ENCODE assay signal across 10 cellular contexts in the genomic region with DNA sequence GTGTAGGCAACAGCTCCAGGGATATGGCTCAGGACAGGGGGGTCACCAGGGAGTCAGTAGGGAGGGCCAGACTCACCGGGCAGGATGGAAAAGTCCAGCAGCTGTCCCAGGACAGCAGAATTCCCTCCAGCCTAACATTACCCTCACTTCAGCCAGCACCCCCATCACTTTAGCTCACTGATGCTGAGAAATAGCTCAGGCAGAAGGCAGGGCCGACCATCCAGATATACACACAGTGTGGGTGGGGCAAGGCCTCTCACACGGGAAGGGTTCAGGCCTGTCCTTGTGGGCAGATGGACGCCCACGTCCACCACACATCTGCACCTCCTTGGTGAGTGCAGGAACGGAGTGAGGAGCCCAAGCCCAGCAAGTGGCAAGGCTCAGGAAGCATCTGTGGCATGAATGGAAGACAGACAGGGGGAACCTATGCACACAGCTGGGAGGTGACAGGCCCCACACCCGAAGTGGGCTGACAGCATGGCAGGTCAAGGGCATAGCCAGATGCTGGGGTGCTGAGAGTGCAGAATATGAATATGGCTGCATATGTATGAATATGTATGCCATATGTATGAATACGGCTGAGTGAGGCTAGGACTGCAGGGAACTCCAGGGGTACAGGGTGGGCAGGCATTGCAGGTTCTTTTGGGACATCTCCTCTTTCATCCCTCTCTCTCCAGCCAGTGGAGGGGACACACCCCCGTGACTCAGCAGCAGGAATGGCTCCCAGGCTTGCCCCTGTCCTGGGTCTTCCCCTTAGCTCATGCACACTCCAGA. TPM values are rescaled to one million over a fixed set of nuclear protein-coding genes. Genes with fewer than 3 reads are reported as not detected.
DNase-seq lines count a peak whose midpoint lies in the region; ATAC-seq and TF ChIP-seq lines count a peak whose summit lies in the region.
"Had no signal": no experiment of that assay in that cellular context is flagged by ENCODE, and none has a peak within 500 bp of the region (broad histone marks: within the 10 kb centered on the region; RNA-seq: fewer than 3 reads in every experiment).

No MANE protein-coding gene starts in this region.

- H3K36me3 ChIP-seq in OCI-LY1 (ENCODE audit: insufficient read depth, low read length): no peaks in the 10 kb centered on the region
- H3K36me3 ChIP-seq: sigmoid colon had no signal

- H3K27ac ChIP-seq in OCI-LY1 (ENCODE audit: low read depth, low read length, poor library complexity, severe bottlenecking): peak overlapping the region; percentile 81
- H3K27ac ChIP-seq: sigmoid colon had no signal

- no peaks in the 10 kb centered on the region for H3K9me3 ChIP-seq in OCI-LY1 (ENCODE audit: low read length)
- H3K9me3 ChIP-seq: sigmoid colon had no signal

- H3K9me2 ChIP-seq in OCI-LY1 (ENCODE audit: low read depth, low read length): no peaks in the 10 kb centered on the region

- ATAC-seq in sciatic nerve: peak; percentile 26
- no peak for ATAC-seq in HG02973 (IDR thresholded peaks at IDR 0.05; ENCODE audit: unreplicated experiment)

- DNase-seq in Daoy (ENCODE audit: low read depth) (peak; percentile 52), fibroblast of mammary gland (ENCODE audit: low read depth) (peak; percentile 40), sciatic nerve (ENCODE audit: low spot score) (no peak), NCI-H1436 treated with DMSO at 0.1 percent for 48 hours (lab: John Stamatoyannopoulos, UW) (no peak), Ammon's horn (ENCODE audit: low spot score) (no peak), NCI-H510A (lab: John Stamatoyannopoulos, UW) (no peak)
- DNase-seq: DND-41, sigmoid colon had no signal

- no peak overlapping the region for H2AFZ ChIP-seq in OCI-LY1 (ENCODE audit: low read length)

- no peaks in the 10 kb centered on the region for H3F3A ChIP-seq in OCI-LY1 (ENCODE audit: insufficient read depth, low read length)

- no peaks in the 10 kb centered on the region for H3K27me3 ChIP-seq in OCI-LY1 (ENCODE audit: insufficient read depth, low read length)
- H3K27me3 ChIP-seq: sigmoid colon had no signal

- no peak overlapping the region for H3K9ac ChIP-seq in OCI-LY1 (ENCODE audit: low read length)

- TF ChIP-seq CTCF in OCI-LY1 (IDR thresholded peaks at IDR 0.05; ENCODE audit: low read length) (no peak), fibroblast of mammary gland (conservative IDR thresholded peaks at IDR 0.05; ENCODE audit: control insufficient read depth, insufficient read depth, low read depth, low read length) (no peak)

- intact Hi-C loops in sciatic nerve (cut with DNase I): no loop called here

- H3K4me3 ChIP-seq in OCI-LY1 (ENCODE audit: low read depth, low read length, poor library complexity, severe bottlenecking) (no peak overlapping the region), fibroblast of mammary gland (ENCODE audit: control insufficient read depth, low read depth, low read length) (no peak overlapping the region)
- H3K4me3 ChIP-seq: sigmoid colon had no signal

- no peaks in the 10 kb centered on the region for H4K20me1 ChIP-seq in OCI-LY1 (ENCODE audit: insufficient read depth, low read length)

- H3K4me1 ChIP-seq in OCI-LY1 (ENCODE audit: insufficient read depth, low read length, severe bottlenecking): peaks cover 87% of the 10 kb centered on the region

- no peak overlapping the region for H3K4me2 ChIP-seq in OCI-LY1 (ENCODE audit: low read length)

- peaks cover 80% of the 10 kb centered on the region for H3K79me2 ChIP-seq in OCI-LY1 (ENCODE audit: insufficient read depth, low read length)

RNA-seq across cellular contexts. Expression of a gene that starts 17.0 kb away (rescaled TPM):
- 40.8 and 49.8 TPM in 2 replicates for total RNA-seq in Daoy (2014; rRNA removed; shearing (Covaris generic))
- 31.0 TPM for total RNA-seq in sciatic nerve

Comparison
In these comparisons a context has a peak if more than half of its experiments do, and no peak if none do; other contexts are left out.
1. DNase-seq: peak in Daoy (single experiment) and fibroblast of mammary gland (single experiment); none in sciatic nerve (single experiment), NCI-H1436 treated with DMSO at 0.1 percent for 48 hours (single experiment), Ammon's horn (single experiment) and NCI-H510A (single experiment).